ENCODE assay signal across 1 cellular context in the genomic region with DNA sequence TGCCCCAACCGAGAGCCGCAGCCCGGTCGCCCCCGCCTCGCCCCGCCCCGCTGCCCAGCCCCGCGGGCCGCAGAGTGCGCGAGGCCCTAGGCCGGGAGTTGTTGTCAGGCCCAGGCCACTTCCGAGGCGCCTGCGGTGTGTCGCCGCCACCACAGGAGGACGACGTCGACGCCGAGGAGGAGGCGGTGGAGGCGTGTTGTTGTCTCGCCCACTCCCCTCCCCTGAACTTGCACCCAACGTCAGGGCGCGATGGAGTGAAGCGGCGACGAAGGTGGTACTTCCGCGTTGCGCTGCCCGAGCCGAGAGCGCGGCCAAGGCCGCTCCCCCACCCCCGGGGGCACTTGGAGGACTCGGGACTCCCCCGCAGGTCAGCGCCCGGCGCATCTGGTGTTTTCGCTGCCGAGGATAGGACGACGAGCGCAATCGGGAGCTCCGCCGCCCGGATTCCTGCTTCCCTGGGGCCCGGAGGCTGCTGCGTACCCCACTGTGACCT.
A peak's percentile ranks its signal among the peaks of the same experiment; 100 is the strongest.
TF ChIP-seq lines count a peak whose summit lies in the region.

Gene CDK13 (plus strand): TSS at position 277 of the 493 bp plus-strand sequence. CDS start 386 bp downstream, outside the sequence.

TF ChIP-seq in HepG2, 621 proteins besides CTCF, POLR2A, EP300 and RAD21 (continued from another document and continues in another):
- peak; percentile 41 to 61 for TF ChIP-seq HMGXB4 (CRISPR knock-in tag; IDR thresholded peaks at IDR 0.05; ENCODE audit: borderline replicate concordance in 1 of 2, low read depth in 1 of 2)
- peak; percentile 37; the same call in 1 of the 2 replicates for TF ChIP-seq FOXK1 (CRISPR knock-in tag; IDR thresholded peaks at IDR 0.05; ENCODE audit: borderline replicate concordance, low read depth)
- no peak for TF ChIP-seq ZNF383 (CRISPR knock-in tag; IDR thresholded peaks at IDR 0.05; ENCODE audit: borderline replicate concordance)
- TF ChIP-seq ZNF703 (CRISPR knock-in tag; IDR thresholded peaks at IDR 0.05; ENCODE audit: borderline replicate concordance): no peak
- TF ChIP-seq THAP8 (CRISPR knock-in tag; IDR thresholded peaks at IDR 0.05; ENCODE audit: borderline replicate concordance): no peak
- no peak for TF ChIP-seq RCOR2 (CRISPR knock-in tag; IDR thresholded peaks at IDR 0.05)
- TF ChIP-seq CREB1 (IDR thresholded peaks at IDR 0.05): no peak
- TF ChIP-seq CREB1 (CRISPR knock-in tag; IDR thresholded peaks at IDR 0.05): no peak
- TF ChIP-seq, protein P1, sequence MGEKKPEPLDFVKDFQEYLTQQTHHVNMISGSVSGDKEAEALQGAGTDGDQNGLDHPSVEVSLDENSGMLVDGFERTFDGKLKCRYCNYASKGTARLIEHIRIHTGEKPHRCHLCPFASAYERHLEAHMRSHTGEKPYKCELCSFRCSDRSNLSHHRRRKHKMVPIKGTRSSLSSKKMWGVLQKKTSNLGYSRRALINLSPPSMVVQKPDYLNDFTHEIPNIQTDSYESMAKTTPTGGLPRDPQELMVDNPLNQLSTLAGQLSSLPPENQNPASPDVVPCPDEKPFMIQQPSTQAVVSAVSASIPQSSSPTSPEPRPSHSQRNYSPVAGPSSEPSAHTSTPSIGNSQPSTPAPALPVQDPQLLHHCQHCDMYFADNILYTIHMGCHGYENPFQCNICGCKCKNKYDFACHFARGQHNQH (CRISPR knock-in tag; IDR thresholded peaks at IDR 0.05): no peak
- TF ChIP-seq ZNF652 (CRISPR knock-in tag; IDR thresholded peaks at IDR 0.05; ENCODE audit: borderline replicate concordance, low read depth): no peak
- TF ChIP-seq TFE3 (CRISPR knock-in tag; IDR thresholded peaks at IDR 0.05): no peak
- TF ChIP-seq PAWR (CRISPR knock-in tag; IDR thresholded peaks at IDR 0.05; ENCODE audit: borderline replicate concordance): no peak
- no peak for TF ChIP-seq AGO2 (optimal IDR thresholded peaks at IDR 0.05; ENCODE audit: low read depth, low read length)
- no peak for TF ChIP-seq ZNF382 (CRISPR knock-in tag; IDR thresholded peaks at IDR 0.05; ENCODE audit: borderline replicate concordance)
- TF ChIP-seq RFX3 (CRISPR knock-in tag; IDR thresholded peaks at IDR 0.05): no peak
- no peak for TF ChIP-seq CENPBD1 (CRISPR knock-in tag; IDR thresholded peaks at IDR 0.05; ENCODE audit: borderline replicate concordance, low read depth)
- no peak for TF ChIP-seq ZSCAN29 (CRISPR knock-in tag; conservative IDR thresholded peaks at IDR 0.05)
- TF ChIP-seq, protein P2, sequence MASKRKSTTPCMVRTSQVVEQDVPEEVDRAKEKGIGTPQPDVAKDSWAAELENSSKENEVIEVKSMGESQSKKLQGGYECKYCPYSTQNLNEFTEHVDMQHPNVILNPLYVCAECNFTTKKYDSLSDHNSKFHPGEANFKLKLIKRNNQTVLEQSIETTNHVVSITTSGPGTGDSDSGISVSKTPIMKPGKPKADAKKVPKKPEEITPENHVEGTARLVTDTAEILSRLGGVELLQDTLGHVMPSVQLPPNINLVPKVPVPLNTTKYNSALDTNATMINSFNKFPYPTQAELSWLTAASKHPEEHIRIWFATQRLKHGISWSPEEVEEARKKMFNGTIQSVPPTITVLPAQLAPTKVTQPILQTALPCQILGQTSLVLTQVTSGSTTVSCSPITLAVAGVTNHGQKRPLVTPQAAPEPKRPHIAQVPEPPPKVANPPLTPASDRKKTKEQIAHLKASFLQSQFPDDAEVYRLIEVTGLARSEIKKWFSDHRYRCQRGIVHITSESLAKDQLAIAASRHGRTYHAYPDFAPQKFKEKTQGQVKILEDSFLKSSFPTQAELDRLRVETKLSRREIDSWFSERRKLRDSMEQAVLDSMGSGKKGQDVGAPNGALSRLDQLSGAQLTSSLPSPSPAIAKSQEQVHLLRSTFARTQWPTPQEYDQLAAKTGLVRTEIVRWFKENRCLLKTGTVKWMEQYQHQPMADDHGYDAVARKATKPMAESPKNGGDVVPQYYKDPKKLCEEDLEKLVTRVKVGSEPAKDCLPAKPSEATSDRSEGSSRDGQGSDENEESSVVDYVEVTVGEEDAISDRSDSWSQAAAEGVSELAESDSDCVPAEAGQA (IDR thresholded peaks at IDR 0.05; ENCODE audit: low read depth): no peak
- TF ChIP-seq, protein P2 (CRISPR knock-in tag; IDR thresholded peaks at IDR 0.05; ENCODE audit: borderline replicate concordance): no peak
- TF ChIP-seq MTF1 (CRISPR knock-in tag; IDR thresholded peaks at IDR 0.05): 0 out of 2 replicates have a peak, but pooled peaks have one; percentile 56
- TF ChIP-seq PRDM4 (CRISPR knock-in tag; IDR thresholded peaks at IDR 0.05; ENCODE audit: borderline replicate concordance): no peak
- no peak for TF ChIP-seq MTF2 (CRISPR knock-in tag; IDR thresholded peaks at IDR 0.05; ENCODE audit: borderline replicate concordance)
- TF ChIP-seq, protein P3, sequence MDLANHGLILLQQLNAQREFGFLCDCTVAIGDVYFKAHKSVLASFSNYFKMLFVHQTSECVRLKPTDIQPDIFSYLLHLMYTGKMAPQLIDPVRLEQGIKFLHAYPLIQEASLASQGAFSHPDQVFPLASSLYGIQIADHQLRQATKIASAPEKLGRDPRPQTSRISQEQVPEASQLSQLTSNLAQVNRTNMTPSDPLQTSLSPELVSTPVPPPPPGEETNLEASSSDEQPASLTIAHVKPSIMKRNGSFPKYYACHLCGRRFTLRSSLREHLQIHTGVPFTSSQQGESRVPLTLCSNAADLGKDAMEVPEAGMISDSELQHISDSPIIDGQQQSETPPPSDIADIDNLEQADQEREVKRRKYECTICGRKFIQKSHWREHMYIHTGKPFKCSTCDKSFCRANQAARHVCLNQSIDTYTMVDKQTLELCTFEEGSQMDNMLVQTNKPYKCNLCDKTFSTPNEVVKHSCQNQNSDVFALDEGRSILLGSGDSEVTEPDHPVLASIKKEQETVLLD (CRISPR knock-in tag; IDR thresholded peaks at IDR 0.05; ENCODE audit: low read depth): peak; percentile 11; the same call in 1 of the 2 replicates
- no peak for TF ChIP-seq MIER2 (CRISPR knock-in tag; IDR thresholded peaks at IDR 0.05)
- TF ChIP-seq ARHGAP35 (CRISPR knock-in tag; IDR thresholded peaks at IDR 0.05; ENCODE audit: borderline replicate concordance): no peak
- TF ChIP-seq PLRG1 (conservative IDR thresholded peaks at IDR 0.05): no peak
- peak; percentile 15; the same call in 1 of the 2 replicates for TF ChIP-seq HNF4A (CRISPR knock-in tag; IDR thresholded peaks at IDR 0.05)
- no peak for TF ChIP-seq SP140L (CRISPR knock-in tag; IDR thresholded peaks at IDR 0.05; ENCODE audit: borderline replicate concordance)
- TF ChIP-seq ZNF777 (CRISPR knock-in tag; IDR thresholded peaks at IDR 0.05): peak; percentile 45; the same call in 1 of the 2 replicates
- no peak; the same call in 1 of the 2 replicates for TF ChIP-seq ZNF468 (CRISPR knock-in tag; IDR thresholded peaks at IDR 0.05)
- TF ChIP-seq U2AF1 (optimal IDR thresholded peaks at IDR 0.05; ENCODE audit: low read depth, low read length): peak; percentile 4
- TF ChIP-seq NR1H2 (CRISPR knock-in tag; IDR thresholded peaks at IDR 0.05; ENCODE audit: borderline replicate concordance, low read depth): 0 out of 2 replicates have a peak, but pooled peaks have one; percentile 29
- no peak for TF ChIP-seq ZSCAN22 (CRISPR knock-in tag; IDR thresholded peaks at IDR 0.05)
- TF ChIP-seq ZNF138 (CRISPR knock-in tag; IDR thresholded peaks at IDR 0.05; ENCODE audit: low read depth): 0 out of 2 replicates have a peak, but pooled peaks have one; percentile 82
- TF ChIP-seq NFYC (CRISPR knock-in tag; IDR thresholded peaks at IDR 0.05): no peak
- TF ChIP-seq, protein P4, sequence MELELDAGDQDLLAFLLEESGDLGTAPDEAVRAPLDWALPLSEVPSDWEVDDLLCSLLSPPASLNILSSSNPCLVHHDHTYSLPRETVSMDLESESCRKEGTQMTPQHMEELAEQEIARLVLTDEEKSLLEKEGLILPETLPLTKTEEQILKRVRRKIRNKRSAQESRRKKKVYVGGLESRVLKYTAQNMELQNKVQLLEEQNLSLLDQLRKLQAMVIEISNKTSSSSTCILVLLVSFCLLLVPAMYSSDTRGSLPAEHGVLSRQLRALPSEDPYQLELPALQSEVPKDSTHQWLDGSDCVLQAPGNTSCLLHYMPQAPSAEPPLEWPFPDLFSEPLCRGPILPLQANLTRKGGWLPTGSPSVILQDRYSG (CRISPR knock-in tag; IDR thresholded peaks at IDR 0.05): no peak
- no peak for TF ChIP-seq MIXL1 (CRISPR knock-in tag; IDR thresholded peaks at IDR 0.05)
- no peak for TF ChIP-seq ZFP41 (CRISPR knock-in tag; IDR thresholded peaks at IDR 0.05; ENCODE audit: borderline replicate concordance)
- no peak for TF ChIP-seq TP53 (CRISPR knock-in tag; conservative IDR thresholded peaks at IDR 0.05)
- no peak; the same call in 1 of the 2 replicates for TF ChIP-seq SNAPC2 (CRISPR knock-in tag; IDR thresholded peaks at IDR 0.05)
- no peak for TF ChIP-seq ZNF510 (CRISPR knock-in tag; IDR thresholded peaks at IDR 0.05; ENCODE audit: low read depth)
- no peak for TF ChIP-seq ZBTB42 (CRISPR knock-in tag; IDR thresholded peaks at IDR 0.05)
